ENCODE assay signal across 9 cellular contexts in the genomic region with DNA sequence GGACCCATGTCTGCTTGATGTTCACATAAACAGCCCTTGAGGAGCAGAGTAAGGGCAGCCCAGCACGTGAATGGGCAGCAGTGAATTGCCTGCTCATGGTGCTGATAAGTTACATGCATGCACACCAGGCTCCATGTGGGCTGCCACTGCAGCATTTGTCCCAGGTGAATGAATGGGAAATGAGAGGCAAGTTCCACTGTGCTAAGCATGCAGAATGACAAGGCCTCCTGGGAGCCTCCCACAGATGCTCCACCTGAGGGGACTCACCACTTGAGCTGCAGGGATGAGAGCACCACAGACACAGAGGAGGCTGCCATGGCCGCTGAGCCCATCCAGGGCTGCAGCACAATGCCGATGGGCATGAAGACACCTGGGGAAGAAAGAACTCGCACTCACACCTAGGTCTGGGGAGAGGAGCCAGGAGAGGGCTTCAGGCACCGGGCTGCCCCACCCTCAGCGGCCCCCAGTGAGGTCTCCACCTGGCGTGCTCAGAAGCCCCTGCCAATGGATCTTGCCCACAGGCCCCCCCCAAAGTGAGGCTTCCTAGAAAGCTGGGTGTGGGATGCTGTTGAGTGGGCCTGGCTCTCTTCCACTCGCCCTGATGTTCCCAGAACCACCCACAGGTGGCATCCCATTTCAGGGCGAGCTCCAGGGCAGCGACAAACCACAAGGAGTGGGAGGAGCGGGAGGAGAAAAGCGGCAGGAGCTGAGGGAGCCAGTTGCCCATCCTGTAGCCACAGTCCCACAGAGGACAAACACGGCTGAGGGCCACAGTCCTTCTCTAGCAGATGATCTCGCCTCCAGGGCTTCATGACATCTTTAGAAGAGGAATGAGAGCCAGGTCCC.
DNase-seq lines count a peak whose midpoint lies in the region; ATAC-seq and TF ChIP-seq lines count a peak whose summit lies in the region.
"Had no signal": no experiment of that assay in that cellular context is flagged by ENCODE, and none has a peak within 500 bp of the region (broad histone marks: within the 10 kb centered on the region; RNA-seq: fewer than 3 reads in every experiment).

No MANE protein-coding gene starts in this region.

- DNase-seq in NCI-H226 (peak; percentile 33), epithelial cell of proximal tubule (ENCODE audit: low read depth) (no peak), posterior vena cava (ENCODE audit: low spot score) (peak; percentile 52), AML-193 (lab: John Stamatoyannopoulos, UW) (no peak)
- DNase-seq: NCI-H510A treated with DMSO at 0.1 percent for 48 hours had no signal

- no peak for ATAC-seq in GM19467 (IDR thresholded peaks at IDR 0.05; ENCODE audit: unreplicated experiment)
- ATAC-seq in GM19452 (IDR thresholded peaks at IDR 0.05; ENCODE audit: unreplicated experiment), result no peak

- TF ChIP-seq CTCF in GM12872 (IDR thresholded peaks at IDR 0.05; ENCODE audit: insufficient read depth, low read depth, low read length) (peak; percentile 26; the same call in 1 of the 3 replicates), epithelial cell of proximal tubule (conservative IDR thresholded peaks at IDR 0.05; ENCODE audit: low read depth, low read length) (peak; percentile 50)

- H3K4me3 ChIP-seq in epithelial cell of proximal tubule (ENCODE audit: low read depth, low read length), result no peak overlapping the region
- H3K4me3 ChIP-seq: lung had no signal

- intact Hi-C loops in posterior vena cava (cut with DNase I), result no loop called here

Comparison
In these comparisons a context has a peak if more than half of its experiments do, and no peak if none do; other contexts are left out.
1. DNase-seq: peak in NCI-H226 (single experiment) and posterior vena cava (single experiment); none in epithelial cell of proximal tubule (single experiment) and AML-193 (0 of 2).